20 cellular contexts compared by ENCODE assay signal in genomic region chr2:234626566-234627130, GRCh38.
DNase-seq lines count a peak whose midpoint lies in the region; ATAC-seq and TF ChIP-seq lines count a peak whose summit lies in the region.
"Had no signal": no experiment of that assay in that cellular context is flagged by ENCODE, and none has a peak within 500 bp of the region (broad histone marks: within the 10 kb centered on the region; RNA-seq: fewer than 3 reads in every experiment).

No MANE protein-coding gene starts in this region.

- peaks cover 0 to 17% (median 9%) of the 10 kb centered on the region in 4 donors for H3K4me1 ChIP-seq in esophagus muscularis mucosa
- H3K4me1 ChIP-seq: BLaER1 treated with 17β-estradiol and CSF1 and Interleukin-3, amounts not matched to agents 10 nM and 100 nM had no signal

- intact Hi-C loops in esophagus muscularis mucosa (cut with DNase I): no loop called here

- 77% methylated on average over 7 of the region's 7 CpGs for WGBS in esophagus muscularis mucosa

- no peak overlapping the region for H3K27ac ChIP-seq in esophagus muscularis mucosa (replicated peaks in 1 of 4)
- H3K27ac ChIP-seq: A549; BLaER1 treated with 17β-estradiol and CSF1 and Interleukin-3, amounts not matched to agents 10 nM and 100 nM had no signal

- H3K36me3 ChIP-seq in esophagus muscularis mucosa: no peaks in the 10 kb centered on the region
- H3K36me3 ChIP-seq: BE2C; BLaER1 treated with 17β-estradiol and CSF1 and Interleukin-3, amounts not matched to agents 10 nM and 100 nM had no signal

- no peak overlapping the region for H3K4me3 ChIP-seq in esophagus muscularis mucosa
- H3K4me3 ChIP-seq: A549; BLaER1 treated with 17β-estradiol and CSF1 and Interleukin-3, amounts not matched to agents 10 nM and 100 nM had no signal

- TF ChIP-seq EP300 in esophagus muscularis mucosa (IDR thresholded peaks at IDR 0.05): no peak

- no peak for TF ChIP-seq POLR2A in esophagus muscularis mucosa (IDR thresholded peaks at IDR 0.05; ENCODE audit: low read depth)

- DNase-seq in NCI-H82 (lab: John Stamatoyannopoulos, UW): peak; percentile 9
- DNase-seq in NCI-H82 treated with DMSO at 0.1 percent for 48 hours (lab: John Stamatoyannopoulos, UW; ENCODE audit: unreplicated experiment): no peak
- peak; percentile 43 for DNase-seq in DMS53 treated with DMSO at 0.1 percent for 48 hours (lab: John Stamatoyannopoulos, UW; ENCODE audit: unreplicated experiment)
- peak; percentile 90 for DNase-seq in esophagus muscularis mucosa (ENCODE audit: extremely low spot score)
- DNase-seq in HPDE6-E6E7 (ENCODE audit: extremely low spot score): no peak
- DNase-seq in pons (ENCODE audit: low spot score): no peak
- DNase-seq: 8988T; ACHN; AML-193; BE2C; CD4-positive, alpha-beta T cell; CD8-positive, alpha-beta memory T cell; DMS 273 treated with DMSO at 0.1 percent for 48 hours; DND-41; GOT3; H7; HCEC 1CT had no signal

- TF ChIP-seq CTCF in esophagus muscularis mucosa (IDR thresholded peaks at IDR 0.05): no peak

- no peaks in the 10 kb centered on the region for H3K27me3 ChIP-seq in esophagus muscularis mucosa
- H3K27me3 ChIP-seq: BE2C; BLaER1 treated with 17β-estradiol and CSF1 and Interleukin-3, amounts not matched to agents 10 nM and 100 nM had no signal

- no peaks in the 10 kb centered on the region for H3K9me3 ChIP-seq in esophagus muscularis mucosa
- H3K9me3 ChIP-seq: A549; BE2C; BLaER1 treated with 17β-estradiol and CSF1 and Interleukin-3, amounts not matched to agents 10 nM and 100 nM had no signal

- ATAC-seq in HG03108 (IDR thresholded peaks at IDR 0.05; ENCODE audit: unreplicated experiment): no peak

Comparison
In these comparisons a context has a peak if more than half of its experiments do, and no peak if none do; other contexts are left out.
1. DNase-seq: peak in NCI-H82 (single experiment), DMS53 treated with DMSO at 0.1 percent for 48 hours (single experiment) and esophagus muscularis mucosa (single experiment); none in NCI-H82 treated with DMSO at 0.1 percent for 48 hours (single experiment), HPDE6-E6E7 (single experiment) and pons (single experiment).